2 cellular contexts compared by ENCODE assay signal in genomic region chr12:54439096-54439495, GRCh38.
TF ChIP-seq lines count a peak whose summit lies in the region.

No MANE protein-coding gene starts in this region.

TF ChIP-seq in SK-N-SH treated with all-trans-retinoic acid at 6 μM for 48 hours, 23 proteins besides CTCF, POLR2A, EP300 and RAD21 (continued from another document):
- TF ChIP-seq, protein P1, sequence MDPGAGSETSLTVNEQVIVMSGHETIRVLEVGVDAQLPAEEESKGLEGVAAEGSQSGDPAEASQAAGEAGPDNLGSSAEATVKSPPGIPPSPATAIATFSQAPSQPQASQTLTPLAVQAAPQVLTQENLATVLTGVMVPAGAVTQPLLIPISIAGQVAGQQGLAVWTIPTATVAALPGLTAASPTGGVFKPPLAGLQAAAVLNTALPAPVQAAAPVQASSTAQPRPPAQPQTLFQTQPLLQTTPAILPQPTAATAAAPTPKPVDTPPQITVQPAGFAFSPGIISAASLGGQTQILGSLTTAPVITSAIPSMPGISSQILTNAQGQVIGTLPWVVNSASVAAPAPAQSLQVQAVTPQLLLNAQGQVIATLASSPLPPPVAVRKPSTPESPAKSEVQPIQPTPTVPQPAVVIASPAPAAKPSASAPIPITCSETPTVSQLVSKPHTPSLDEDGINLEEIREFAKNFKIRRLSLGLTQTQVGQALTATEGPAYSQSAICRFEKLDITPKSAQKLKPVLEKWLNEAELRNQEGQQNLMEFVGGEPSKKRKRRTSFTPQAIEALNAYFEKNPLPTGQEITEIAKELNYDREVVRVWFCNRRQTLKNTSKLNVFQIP (CRISPR knock-in tag; IDR thresholded peaks at IDR 0.05; ENCODE audit: borderline replicate concordance, low read depth): no peak
- TF ChIP-seq ZNF565 (CRISPR knock-in tag; conservative IDR thresholded peaks at IDR 0.05; ENCODE audit: low read depth) (no peak), PATZ1 (CRISPR knock-in tag; IDR thresholded peaks at IDR 0.05; ENCODE audit: borderline replicate concordance) (no peak)
- TF ChIP-seq, protein P2, sequence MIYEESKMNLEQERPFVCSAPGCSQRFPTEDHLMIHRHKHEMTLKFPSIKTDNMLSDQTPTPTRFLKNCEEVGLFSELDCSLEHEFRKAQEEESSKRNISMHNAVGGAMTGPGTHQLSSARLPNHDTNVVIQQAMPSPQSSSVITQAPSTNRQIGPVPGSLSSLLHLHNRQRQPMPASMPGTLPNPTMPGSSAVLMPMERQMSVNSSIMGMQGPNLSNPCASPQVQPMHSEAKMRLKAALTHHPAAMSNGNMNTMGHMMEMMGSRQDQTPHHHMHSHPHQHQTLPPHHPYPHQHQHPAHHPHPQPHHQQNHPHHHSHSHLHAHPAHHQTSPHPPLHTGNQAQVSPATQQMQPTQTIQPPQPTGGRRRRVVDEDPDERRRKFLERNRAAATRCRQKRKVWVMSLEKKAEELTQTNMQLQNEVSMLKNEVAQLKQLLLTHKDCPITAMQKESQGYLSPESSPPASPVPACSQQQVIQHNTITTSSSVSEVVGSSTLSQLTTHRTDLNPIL (CRISPR knock-in tag; IDR thresholded peaks at IDR 0.05; ENCODE audit: low read depth): no peak

TF ChIP-seq in SK-N-SH, 30 proteins besides CTCF, POLR2A, EP300 and RAD21 (continued from another document):
- TF ChIP-seq, protein P3, sequence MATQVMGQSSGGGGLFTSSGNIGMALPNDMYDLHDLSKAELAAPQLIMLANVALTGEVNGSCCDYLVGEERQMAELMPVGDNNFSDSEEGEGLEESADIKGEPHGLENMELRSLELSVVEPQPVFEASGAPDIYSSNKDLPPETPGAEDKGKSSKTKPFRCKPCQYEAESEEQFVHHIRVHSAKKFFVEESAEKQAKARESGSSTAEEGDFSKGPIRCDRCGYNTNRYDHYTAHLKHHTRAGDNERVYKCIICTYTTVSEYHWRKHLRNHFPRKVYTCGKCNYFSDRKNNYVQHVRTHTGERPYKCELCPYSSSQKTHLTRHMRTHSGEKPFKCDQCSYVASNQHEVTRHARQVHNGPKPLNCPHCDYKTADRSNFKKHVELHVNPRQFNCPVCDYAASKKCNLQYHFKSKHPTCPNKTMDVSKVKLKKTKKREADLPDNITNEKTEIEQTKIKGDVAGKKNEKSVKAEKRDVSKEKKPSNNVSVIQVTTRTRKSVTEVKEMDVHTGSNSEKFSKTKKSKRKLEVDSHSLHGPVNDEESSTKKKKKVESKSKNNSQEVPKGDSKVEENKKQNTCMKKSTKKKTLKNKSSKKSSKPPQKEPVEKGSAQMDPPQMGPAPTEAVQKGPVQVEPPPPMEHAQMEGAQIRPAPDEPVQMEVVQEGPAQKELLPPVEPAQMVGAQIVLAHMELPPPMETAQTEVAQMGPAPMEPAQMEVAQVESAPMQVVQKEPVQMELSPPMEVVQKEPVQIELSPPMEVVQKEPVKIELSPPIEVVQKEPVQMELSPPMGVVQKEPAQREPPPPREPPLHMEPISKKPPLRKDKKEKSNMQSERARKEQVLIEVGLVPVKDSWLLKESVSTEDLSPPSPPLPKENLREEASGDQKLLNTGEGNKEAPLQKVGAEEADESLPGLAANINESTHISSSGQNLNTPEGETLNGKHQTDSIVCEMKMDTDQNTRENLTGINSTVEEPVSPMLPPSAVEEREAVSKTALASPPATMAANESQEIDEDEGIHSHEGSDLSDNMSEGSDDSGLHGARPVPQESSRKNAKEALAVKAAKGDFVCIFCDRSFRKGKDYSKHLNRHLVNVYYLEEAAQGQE (IDR thresholded peaks at IDR 0.05; ENCODE audit: low read depth, low read length): no peak
- no peak for TF ChIP-seq NFIC (IDR thresholded peaks at IDR 0.05; ENCODE audit: borderline replicate concordance)
- TF ChIP-seq RCOR1 (IDR thresholded peaks at IDR 0.05; ENCODE audit: low read length): no peak
- TF ChIP-seq, protein P4, sequence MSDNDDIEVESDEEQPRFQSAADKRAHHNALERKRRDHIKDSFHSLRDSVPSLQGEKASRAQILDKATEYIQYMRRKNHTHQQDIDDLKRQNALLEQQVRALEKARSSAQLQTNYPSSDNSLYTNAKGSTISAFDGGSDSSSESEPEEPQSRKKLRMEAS (IDR thresholded peaks at IDR 0.05; ENCODE audit: low read depth): no peak
- TF ChIP-seq, protein P5, sequence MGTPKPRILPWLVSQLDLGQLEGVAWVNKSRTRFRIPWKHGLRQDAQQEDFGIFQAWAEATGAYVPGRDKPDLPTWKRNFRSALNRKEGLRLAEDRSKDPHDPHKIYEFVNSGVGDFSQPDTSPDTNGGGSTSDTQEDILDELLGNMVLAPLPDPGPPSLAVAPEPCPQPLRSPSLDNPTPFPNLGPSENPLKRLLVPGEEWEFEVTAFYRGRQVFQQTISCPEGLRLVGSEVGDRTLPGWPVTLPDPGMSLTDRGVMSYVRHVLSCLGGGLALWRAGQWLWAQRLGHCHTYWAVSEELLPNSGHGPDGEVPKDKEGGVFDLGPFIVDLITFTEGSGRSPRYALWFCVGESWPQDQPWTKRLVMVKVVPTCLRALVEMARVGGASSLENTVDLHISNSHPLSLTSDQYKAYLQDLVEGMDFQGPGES (IDR thresholded peaks at IDR 0.05; ENCODE audit: low read depth, low read length): no peak
- TF ChIP-seq, protein P6, sequence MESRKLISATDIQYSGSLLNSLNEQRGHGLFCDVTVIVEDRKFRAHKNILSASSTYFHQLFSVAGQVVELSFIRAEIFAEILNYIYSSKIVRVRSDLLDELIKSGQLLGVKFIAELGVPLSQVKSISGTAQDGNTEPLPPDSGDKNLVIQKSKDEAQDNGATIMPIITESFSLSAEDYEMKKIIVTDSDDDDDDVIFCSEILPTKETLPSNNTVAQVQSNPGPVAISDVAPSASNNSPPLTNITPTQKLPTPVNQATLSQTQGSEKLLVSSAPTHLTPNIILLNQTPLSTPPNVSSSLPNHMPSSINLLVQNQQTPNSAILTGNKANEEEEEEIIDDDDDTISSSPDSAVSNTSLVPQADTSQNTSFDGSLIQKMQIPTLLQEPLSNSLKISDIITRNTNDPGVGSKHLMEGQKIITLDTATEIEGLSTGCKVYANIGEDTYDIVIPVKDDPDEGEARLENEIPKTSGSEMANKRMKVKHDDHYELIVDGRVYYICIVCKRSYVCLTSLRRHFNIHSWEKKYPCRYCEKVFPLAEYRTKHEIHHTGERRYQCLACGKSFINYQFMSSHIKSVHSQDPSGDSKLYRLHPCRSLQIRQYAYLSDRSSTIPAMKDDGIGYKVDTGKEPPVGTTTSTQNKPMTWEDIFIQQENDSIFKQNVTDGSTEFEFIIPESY (IDR thresholded peaks at IDR 0.05; ENCODE audit: borderline replicate concordance, low read depth): no peak
- no peak for TF ChIP-seq MXI1 (IDR thresholded peaks at IDR 0.05; ENCODE audit: low read depth, low read length)
- TF ChIP-seq NRF1 (IDR thresholded peaks at IDR 0.05; ENCODE audit: low read depth, low read length): no peak
- no peak for TF ChIP-seq MEF2A (IDR thresholded peaks at IDR 0.05; ENCODE audit: borderline replicate concordance, low read depth)
- TF ChIP-seq TCF12 (IDR thresholded peaks at IDR 0.05): no peak
- no peak for TF ChIP-seq FOXM1 (IDR thresholded peaks at IDR 0.05; ENCODE audit: low read depth)
- TF ChIP-seq TAF1 (IDR thresholded peaks at IDR 0.05; ENCODE audit: borderline replicate concordance, low read depth, low read length): no peak
